Comparison of ENCODE assay signal across 8 cellular contexts in the genomic region with DNA sequence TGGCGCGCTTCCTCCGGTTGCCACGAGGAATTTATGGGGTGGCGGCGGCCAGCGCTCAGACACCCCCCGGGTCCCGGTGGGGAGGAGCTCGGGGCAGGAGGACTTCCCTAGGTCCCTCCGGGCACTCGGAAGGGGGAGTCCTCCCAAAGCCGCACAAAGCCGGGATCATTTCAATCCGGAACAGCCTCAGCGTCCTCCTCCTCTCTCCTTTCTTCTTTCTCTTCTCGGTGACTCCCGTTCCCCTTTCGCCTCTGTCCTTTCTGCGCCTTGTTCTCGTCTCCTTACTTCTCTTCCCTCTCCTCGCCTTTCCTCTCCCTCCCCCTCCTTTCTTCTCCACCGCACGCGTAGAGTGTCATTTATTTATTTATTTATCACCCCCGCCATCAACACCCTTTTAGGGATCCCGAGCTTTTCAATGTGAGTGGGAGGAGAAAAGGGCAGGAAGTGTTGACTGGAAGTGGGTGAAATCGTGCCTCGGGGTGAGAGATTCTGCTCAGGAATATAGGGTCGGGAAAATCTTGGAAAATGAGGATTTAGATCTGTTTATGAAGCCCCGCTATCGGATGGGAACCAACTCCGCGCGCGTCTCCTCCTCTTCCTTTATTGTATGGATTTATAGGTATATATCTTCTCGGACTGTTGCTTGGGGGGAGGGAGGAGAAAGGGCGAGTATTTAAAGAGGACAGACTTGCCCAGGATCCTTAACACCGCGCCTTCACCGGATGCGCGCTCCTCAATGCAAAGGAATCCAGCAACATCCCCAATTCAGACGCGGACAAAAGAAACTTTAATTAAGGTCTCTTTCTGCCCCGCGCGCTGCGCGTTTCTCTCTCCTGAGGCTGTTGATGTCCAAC. TPM values are rescaled to one million over a fixed set of nuclear protein-coding genes. Genes with fewer than 3 reads are reported as not detected.
DNase-seq lines count a peak whose midpoint lies in the region; ATAC-seq and TF ChIP-seq lines count a peak whose summit lies in the region.
"Had no signal": no experiment of that assay in that cellular context is flagged by ENCODE, and none has a peak within 500 bp of the region (broad histone marks: within the 10 kb centered on the region; RNA-seq: fewer than 3 reads in every experiment).

No MANE protein-coding gene starts in this region.

- no peak overlapping the region for H3K9ac ChIP-seq in parathyroid adenoma

- no peaks in the 10 kb centered on the region for H3K27me3 ChIP-seq in parathyroid adenoma (ENCODE audit: control insufficient read depth, insufficient read depth, low read length)

- H3K27ac ChIP-seq in parathyroid adenoma, result peak overlapping the region; percentile 47
- H3K27ac ChIP-seq: PC-9 had no signal

- DNase-seq in HCEC 1CT (peak; percentile 58), SK-N-DZ (ENCODE audit: low spot score) (peak; percentile 51), glomerular visceral epithelial cell (ENCODE audit: extremely low spot score) (peak; percentile 62)

- peaks cover 5% of the 10 kb centered on the region for H3K79me2 ChIP-seq in parathyroid adenoma

- H3K9me3 ChIP-seq in parathyroid adenoma (ENCODE audit: control insufficient read depth, low read length), result no peaks in the 10 kb centered on the region

- peak overlapping the region; percentile 66 for H3K4me2 ChIP-seq in parathyroid adenoma (ENCODE audit: low read length)
- H3K4me2 ChIP-seq: PC-9 had no signal

- H2AFZ ChIP-seq in parathyroid adenoma, result peak overlapping the region; percentile 93
- H2AFZ ChIP-seq: PC-9 had no signal

- no peaks in the 10 kb centered on the region for H3K36me3 ChIP-seq in parathyroid adenoma (ENCODE audit: control insufficient read depth, insufficient read depth, low read length)

- no peaks in the 10 kb centered on the region for H3K4me1 ChIP-seq in parathyroid adenoma

- ATAC-seq in GM19395 (IDR thresholded peaks at IDR 0.05; ENCODE audit: unreplicated experiment), result no peak
- no peak for ATAC-seq in HG02623 (IDR thresholded peaks at IDR 0.05; ENCODE audit: unreplicated experiment)
- no peak for ATAC-seq in HG03039 (IDR thresholded peaks at IDR 0.05; ENCODE audit: unreplicated experiment)

- H3K4me3 ChIP-seq in parathyroid adenoma (ENCODE audit: low read depth, low read length), result peak overlapping the region; percentile 80
- H3K4me3 ChIP-seq: PC-9 had no signal

- TF ChIP-seq CTCF in parathyroid adenoma (IDR thresholded peaks at IDR 0.05), result no peak

RNA-seq across cellular contexts. Expression of gene ZNF462, which starts 2.0 kb away (rescaled TPM):
- 3.8 and 4.0 TPM in 2 replicates for polyA plus RNA-seq in SK-N-DZ (2014; cell fraction: cytosol; rRNA removed)
- polyA plus RNA-seq in SK-N-DZ (2014; cell fraction: nucleus; rRNA removed), result 1.8 and 3.3 TPM in 2 replicates
